ENCODE assay signal across 22 cellular contexts in the genomic region with DNA sequence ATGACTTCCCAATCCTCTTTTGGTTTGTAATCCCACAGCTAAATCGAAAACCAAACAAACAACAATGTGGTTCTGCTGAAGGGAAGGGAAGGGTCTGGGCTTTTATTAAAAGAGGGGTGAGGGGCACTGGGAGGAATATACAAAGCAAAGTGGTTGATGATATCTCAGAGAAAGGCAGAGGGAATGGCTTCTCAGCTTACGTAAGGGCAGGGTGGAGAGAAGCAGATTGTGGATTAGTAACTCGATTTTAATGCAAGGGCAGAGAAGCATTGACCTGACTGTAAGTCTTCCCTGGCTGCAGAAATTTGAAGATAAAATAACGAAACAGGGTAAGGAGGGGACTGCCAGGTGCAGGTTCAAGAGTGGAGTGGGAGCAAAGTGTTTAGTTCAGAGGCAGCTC.
DNase-seq lines count a peak whose midpoint lies in the region; ATAC-seq, FAIRE-seq and TF ChIP-seq lines count a peak whose summit lies in the region.
"Had no signal": no experiment of that assay in that cellular context is flagged by ENCODE, and none has a peak within 500 bp of the region (broad histone marks: within the 10 kb centered on the region; RNA-seq: fewer than 3 reads in every experiment).

No MANE protein-coding gene starts in this region.

- H3K56ac ChIP-seq in H1 (replicated peaks; ENCODE audit: insufficient read length, low read depth, low read length), result no peak overlapping the region

- TF ChIP-seq RAD21 in H1 (IDR thresholded peaks at IDR 0.05 in 1 of 2, conservative IDR thresholded peaks at IDR 0.05 in 1 of 2; ENCODE audit: low read depth in 2 of 2, low read length in 2 of 2), result no peak

- no peaks in the 10 kb centered on the region; the same call in 2 of the 3 replicates for H3K9me3 Mint-ChIP-seq in GM23338
- H3K9me3 Mint-ChIP-seq in nephron progenitor cell, result no peaks in the 10 kb centered on the region

- CTCF ChIA-PET in H1 (lab: Charles Lee; ENCODE audit: partially characterized antibody), result no interaction called here

- no peak for TF ChIP-seq EP300 in H1 (IDR thresholded peaks at IDR 0.05; ENCODE audit: borderline replicate concordance in 1 of 2, low read depth in 2 of 2, low read length in 2 of 2)

- H3K27ac Mint-ChIP-seq in GM23338 (peak overlapping the region; percentile 7; the same call in 1 of the 2 replicates), nephron progenitor cell (peak overlapping the region; percentile 81)
- H3K27ac Mint-ChIP-seq: CD8-positive, alpha-beta memory T cell; IgD-negative memory B cell had no signal

- H4K8ac ChIP-seq in H1 (ENCODE audit: extremely low read depth, insufficient read depth, low read length), result no peak overlapping the region

- H2BK5ac ChIP-seq in H1 (ENCODE audit: low read depth, low read length), result no peak overlapping the region

- H3K4ac ChIP-seq in H1 (replicated peaks; ENCODE audit: insufficient read length, low read depth, low read length), result no peak overlapping the region

- H3K79me2 ChIP-seq in GM23338 (replicated peaks; ENCODE audit: insufficient read depth) (no peaks in the 10 kb centered on the region), H1 (ENCODE audit: control insufficient read depth in 1 of 2, insufficient read depth in 2 of 2, low read length in 2 of 2) (no peaks in the 10 kb centered on the region)

- H3K4me3 Mint-ChIP-seq in GM23338, result no peak overlapping the region
- H3K4me3 Mint-ChIP-seq in nephron progenitor cell, result no peak overlapping the region
- H3K4me3 Mint-ChIP-seq: CD8-positive, alpha-beta memory T cell; IgD-negative memory B cell had no signal

- FAIRE-seq in H1 (lab: Jason Lieb, UNC), result no peak
- FAIRE-seq: A204.1, G401.6, GM12892, RCC 7860 had no signal

- no peaks in the 10 kb centered on the region for H3K36me3 Mint-ChIP-seq in GM23338 (ENCODE audit: low read depth)
- no peaks in the 10 kb centered on the region for H3K36me3 Mint-ChIP-seq in nephron progenitor cell (ENCODE audit: low read depth)
- H3K36me3 Mint-ChIP-seq: IgD-negative memory B cell had no signal

- H3K27ac ChIP-seq in GM23338 (ENCODE audit: low read depth), result no peak overlapping the region
- H3K27ac ChIP-seq in H1 (ENCODE audit: low read depth, low read length), result no peak overlapping the region
- H3K27ac ChIP-seq: C4-2B, SJSA1 had no signal

- no peaks in the 10 kb centered on the region for H3K23me2 ChIP-seq in H1 (ENCODE audit: low read depth, low read length)

- H2BK120ac ChIP-seq in H1 (replicated peaks; ENCODE audit: low read depth, low read length), result no peak overlapping the region

- no peaks in the 10 kb centered on the region for H3K79me1 ChIP-seq in H1 (ENCODE audit: low read depth, low read length)

- H3K36me3 ChIP-seq in GM23338 (ENCODE audit: insufficient read depth), result no peaks in the 10 kb centered on the region
- H3K36me3 ChIP-seq in H1 (ENCODE audit: control insufficient read depth in 2 of 4, insufficient read depth in 4 of 4, low read length in 3 of 4), result no peaks in the 10 kb centered on the region
- H3K36me3 ChIP-seq: SJSA1 had no signal

- H3K4me1 Mint-ChIP-seq in GM23338 (peaks cover 34% of the 10 kb centered on the region), nephron progenitor cell (peaks cover 29% of the 10 kb centered on the region)
- H3K4me1 Mint-ChIP-seq: CD8-positive, alpha-beta memory T cell had no signal

- POLR2A ChIA-PET in H1 (lab: Charles Lee; ENCODE audit: partially characterized antibody), result no interaction called here

- no peak overlapping the region for H3K9ac ChIP-seq in H1 (replicated peaks in 1 of 4; ENCODE audit: extremely low read depth in 1 of 4, low read depth in 3 of 4, low read length in 3 of 4)

- no peaks in the 10 kb centered on the region for H3F3A ChIP-seq in GM23338 (replicated peaks; ENCODE audit: low read depth)

- no peaks in the 10 kb centered on the region for H3K9me2 ChIP-seq in GM23338 (ENCODE audit: insufficient read depth)

- H2BK20ac ChIP-seq in H1 (ENCODE audit: low read length), result no peak overlapping the region

- no peak for TF ChIP-seq POLR2A in H1 (IDR thresholded peaks at IDR 0.05; ENCODE audit: control extremely low read depth in 1 of 2, low read depth in 2 of 2, low read length in 2 of 2)
- no peak for TF ChIP-seq POLR2A in lower leg skin (IDR thresholded peaks at IDR 0.05)

- no peak for TF ChIP-seq CTCF in GM23338 (conservative IDR thresholded peaks at IDR 0.05; ENCODE audit: low read depth in 2 of 2)
- TF ChIP-seq CTCF in H1 (IDR thresholded peaks at IDR 0.05; ENCODE audit: control extremely low read depth in 1 of 3, insufficient read depth in 1 of 3, low read depth in 1 of 3, low read length in 3 of 3), result no peak
- TF ChIP-seq CTCF in nephron progenitor cell (IDR thresholded peaks at IDR 0.05), result no peak
- no peak for TF ChIP-seq CTCF in lower leg skin (IDR thresholded peaks at IDR 0.05)

- no peak overlapping the region for H4K91ac ChIP-seq in H1 (replicated peaks; ENCODE audit: insufficient read length, low read length)

- H2AFZ ChIP-seq in GM23338 (peak overlapping the region; percentile 43), H1 (ENCODE audit: low read length) (peak overlapping the region; percentile 89)

- no peak overlapping the region for H3K23ac ChIP-seq in H1 (ENCODE audit: insufficient read length)

- intact Hi-C loops in lower leg skin (cut with DNase I; ENCODE audit: low total_unique reads), result no loop called here

- H2BK15ac ChIP-seq in H1 (ENCODE audit: low read length), result no peak overlapping the region

- peaks cover 11% of the 10 kb centered on the region for H3K27me3 Mint-ChIP-seq in GM23338 (ENCODE audit: insufficient read depth, low read depth, poor library complexity)
- H3K27me3 Mint-ChIP-seq in nephron progenitor cell (ENCODE audit: low read depth, poor library complexity), result no peaks in the 10 kb centered on the region
- H3K27me3 Mint-ChIP-seq: CD8-positive, alpha-beta memory T cell; IgD-negative memory B cell had no signal

- H3K9me3 ChIP-seq in H1 (ENCODE audit: insufficient read depth in 2 of 2, low read depth in 1 of 2, low read length in 1 of 2), result no peaks in the 10 kb centered on the region
- H3K9me3 ChIP-seq: SJSA1 had no signal

- 90% methylated on average over 4 of the region's 4 CpGs; no CpG with 5 or more reads in 1 of the 2 experiments for WGBS in H1 (ENCODE audit: extremely low coverage in 1 of 2, insufficient coverage in 1 of 2, insufficient read length in 1 of 2, insufficient replicate concordance in 2 of 2, low coverage in 1 of 2, low lambda C conversion rate in 2 of 2, missing lambda C conversion rate in 1 of 2), 2 experiments
- 76 to 85% methylated on average over 4 of the region's 4 CpGs for WGBS in lower leg skin, 2 donors

- no peak overlapping the region for H2BK12ac ChIP-seq in H1 (ENCODE audit: low read depth, low read length)

- H3K18ac ChIP-seq in H1 (ENCODE audit: extremely low read depth, low read length), result no peak overlapping the region

- H3K14ac ChIP-seq in H1 (ENCODE audit: insufficient read length), result no peak overlapping the region

- no peak overlapping the region for H4K5ac ChIP-seq in H1 (ENCODE audit: insufficient read length, low read depth, low read length)

- peak; percentile 52; the same call in 2 of the 3 replicates for ATAC-seq in GM23338

- H3K4me2 ChIP-seq in GM23338 (no peak overlapping the region), H1 (ENCODE audit: insufficient read depth in 1 of 2, low read depth in 2 of 2, low read length in 2 of 2) (no peak overlapping the region)

- DNase-seq in GM23338 (ENCODE audit: low spot score) (no peak), NCI-H524 (lab: John Stamatoyannopoulos, UW) (peak; percentile 94 to 98), H1 (ENCODE audit: low read depth in 1 of 2, low spot score in 2 of 2) (no peak), nephron progenitor cell (no peak), lower leg skin (ENCODE audit: low spot score in 2 of 2) (no peak), anterior cingulate cortex (lab: John Stamatoyannopoulos, UW) (no peak)
- DNase-seq in stimulated activated CD4-positive, alpha-beta T cell treated with anti-CD3 and anti-CD28 coated beads, Interleukin-2, amount 100 ng/mL, for 48 hours, result no peak
- DNase-seq: Calu3; CD8-positive, alpha-beta memory T cell; DMS153; NCI-H1105; NCI-H146; NCI-H2029; NCI-H446 treated with DMSO at 0.1 percent for 48 hours; OCI-M1 had no signal

- H3K4me3 ChIP-seq in GM23338 (no peak overlapping the region), H1 (ENCODE audit: extremely low read depth in 1 of 4, insufficient read depth in 2 of 4, low read depth in 3 of 4, low read length in 4 of 4) (no peak overlapping the region), lower leg skin (ENCODE audit: low read depth, poor library complexity, severe bottlenecking) (no peak overlapping the region)
- H3K4me3 ChIP-seq: SJSA1 had no signal

- H3K27me3 ChIP-seq in GM23338 (ENCODE audit: insufficient read depth), result no peaks in the 10 kb centered on the region
- no peaks in the 10 kb centered on the region for H3K27me3 ChIP-seq in H1 (replicated peaks in 1 of 4; ENCODE audit: control insufficient read depth in 3 of 4, extremely low read depth in 1 of 4, insufficient read depth in 3 of 4, low read length in 3 of 4)
- H3K27me3 ChIP-seq: SJSA1 had no signal

- H3K4me1 ChIP-seq in GM23338 (ENCODE audit: insufficient read depth) (peaks cover 23% of the 10 kb centered on the region; the same call in 1 of the 2 replicates), H1 (replicated peaks in 1 of 4; ENCODE audit: control insufficient read depth in 3 of 4, insufficient read depth in 4 of 4, low read length in 3 of 4) (peaks cover 0 to 7% (median 5%) of the 10 kb centered on the region in 4 experiments; a peak in 3 of 7 replicates)
- H3K4me1 ChIP-seq: SJSA1 had no signal

- H4K20me1 ChIP-seq in GM23338 (replicated peaks; ENCODE audit: insufficient read depth) (no peaks in the 10 kb centered on the region), H1 (replicated peaks in 1 of 2; ENCODE audit: control insufficient read depth in 1 of 2, insufficient read depth in 2 of 2, low read length in 2 of 2) (no peaks in the 10 kb centered on the region)

- H2AK5ac ChIP-seq in H1 (ENCODE audit: low read depth, low read length), result no peak overlapping the region

TF ChIP-seq in GM23338, 12 proteins besides CTCF, POLR2A, EP300 and RAD21 (continues in another document):
- TF ChIP-seq STAT1 (IDR thresholded peaks at IDR 0.05; ENCODE audit: unreplicated experiment), result no peak

TF ChIP-seq in H1, 55 proteins besides CTCF, POLR2A, EP300 and RAD21:
- TF ChIP-seq CEBPB (IDR thresholded peaks at IDR 0.05; ENCODE audit: low read depth, low read length), result no peak
- no peak for TF ChIP-seq SUZ12 (IDR thresholded peaks at IDR 0.05; ENCODE audit: low read length)
- no peak for TF ChIP-seq SIN3A (conservative IDR thresholded peaks at IDR 0.05 in 1 of 2, IDR thresholded peaks at IDR 0.05 in 1 of 2; ENCODE audit: low read depth in 1 of 2, low read length in 2 of 2)
- no peak for TF ChIP-seq CHD2 (IDR thresholded peaks at IDR 0.05; ENCODE audit: low read length)
- TF ChIP-seq TCF12 (IDR thresholded peaks at IDR 0.05; ENCODE audit: low read depth, low read length), result no peak
- no peak for TF ChIP-seq SP4 (IDR thresholded peaks at IDR 0.05; ENCODE audit: low read length)
TF ChIP-seq in H1: peak in this region for 0.

Comparison
In these comparisons a context has a peak if more than half of its experiments do, and no peak if none do; other contexts are left out.
1. DNase-seq: peak in NCI-H524 (2 of 2); none in GM23338 (single experiment), H1 (0 of 2), nephron progenitor cell (single experiment), stimulated activated CD4-positive, alpha-beta T cell treated with anti-CD3 and anti-CD28 coated beads, Interleukin-2, amount 100 ng/mL, for 48 hours (0 of 2), lower leg skin (0 of 2) and anterior cingulate cortex (0 of 58).